15 cellular contexts compared by ENCODE assay signal in the genomic region with DNA sequence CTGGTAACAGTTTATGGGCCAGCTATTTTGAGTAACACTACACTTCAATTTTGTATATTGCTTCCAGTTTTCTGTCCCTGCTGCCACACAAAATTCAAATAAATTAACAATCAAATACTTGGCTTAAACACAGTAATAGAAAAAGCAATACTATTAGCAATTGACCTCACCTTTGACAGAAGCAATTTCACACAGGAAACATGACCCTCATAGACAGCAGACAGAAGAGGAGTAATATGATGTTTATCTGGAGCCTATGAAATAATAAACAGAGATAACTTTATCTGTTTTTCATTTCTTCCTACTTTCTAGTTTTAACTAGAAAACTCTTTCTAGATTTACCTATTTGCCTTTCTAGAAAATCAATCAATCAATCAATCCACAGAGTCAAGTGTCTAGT. TPM values are rescaled to one million over a fixed set of nuclear protein-coding genes. Genes with fewer than 3 reads are reported as not detected.
A peak's percentile ranks its signal among the peaks of the same experiment; 100 is the strongest.
DNase-seq lines count a peak whose midpoint lies in the region; ATAC-seq and TF ChIP-seq lines count a peak whose summit lies in the region.
"Had no signal": no experiment of that assay in that cellular context is flagged by ENCODE, and none has a peak within 500 bp of the region (broad histone marks: within the 10 kb centered on the region; RNA-seq: fewer than 3 reads in every experiment).

No MANE protein-coding gene starts in this region.

- no peaks in the 10 kb centered on the region for H3K27me3 Mint-ChIP-seq in CD4-positive, CD25-positive, alpha-beta regulatory T cell
- H3K27me3 Mint-ChIP-seq in CD4-positive, alpha-beta T cell: no peaks in the 10 kb centered on the region
- no peaks in the 10 kb centered on the region for H3K27me3 Mint-ChIP-seq in effector memory CD8-positive, alpha-beta T cell
- no peaks in the 10 kb centered on the region for H3K27me3 Mint-ChIP-seq in osteocyte (ENCODE audit: unreplicated experiment)
- H3K27me3 Mint-ChIP-seq: IgD-negative memory B cell had no signal

- H3K4me3 Mint-ChIP-seq in CD4-positive, CD25-positive, alpha-beta regulatory T cell: no peak overlapping the region
- no peak overlapping the region for H3K4me3 Mint-ChIP-seq in CD4-positive, alpha-beta T cell
- no peak overlapping the region for H3K4me3 Mint-ChIP-seq in effector memory CD8-positive, alpha-beta T cell
- H3K4me3 Mint-ChIP-seq in osteocyte (ENCODE audit: unreplicated experiment): no peak overlapping the region
- H3K4me3 Mint-ChIP-seq: H9 had no signal

- H3K27ac Mint-ChIP-seq in CD4-positive, CD25-positive, alpha-beta regulatory T cell: peak overlapping the region in 2 of 3 donors; percentile 36 to 41
- H3K27ac Mint-ChIP-seq in CD4-positive, alpha-beta T cell: peak overlapping the region; percentile 13
- peak overlapping the region; percentile 72 to 78 for H3K27ac Mint-ChIP-seq in effector memory CD8-positive, alpha-beta T cell
- no peak overlapping the region for H3K27ac Mint-ChIP-seq in osteocyte (ENCODE audit: unreplicated experiment)
- H3K27ac Mint-ChIP-seq: H9 had no signal

- POLR2A ChIA-PET in CD4-positive, alpha-beta T cell (lab: Charles Lee): interaction anchor here (0.9 kb wide), 1 partner anchor 12 kb away, joined by 3 read pairs; no protein-coding TSS in a partner anchor

- peaks cover 46% of the 10 kb centered on the region for H3K36me3 Mint-ChIP-seq in CD4-positive, CD25-positive, alpha-beta regulatory T cell
- peaks cover 90% of the 10 kb centered on the region for H3K36me3 Mint-ChIP-seq in CD4-positive, alpha-beta T cell (ENCODE audit: low read depth)
- peaks cover 51% of the 10 kb centered on the region for H3K36me3 Mint-ChIP-seq in effector memory CD8-positive, alpha-beta T cell (ENCODE audit: insufficient read depth)
- peaks cover 24% of the 10 kb centered on the region for H3K36me3 Mint-ChIP-seq in osteocyte (ENCODE audit: unreplicated experiment)

- H3K27me3 ChIP-seq in CD4-positive, CD25-positive, alpha-beta regulatory T cell (ENCODE audit: control insufficient read depth, insufficient read depth, low read length): no peaks in the 10 kb centered on the region
- H3K27me3 ChIP-seq in CD4-positive, alpha-beta T cell (ENCODE audit: control insufficient read depth, insufficient read depth, low read length): no peaks in the 10 kb centered on the region
- no peaks in the 10 kb centered on the region for H3K27me3 ChIP-seq in gastrocnemius medialis
- H3K27me3 ChIP-seq: BE2C had no signal

- in situ Hi-C loops in gastrocnemius medialis (cut with MboI; ENCODE audit: low sequenced_read_pairs in 4 of 4): no loop called here

- H3K36me3 ChIP-seq in CD4-positive, CD25-positive, alpha-beta regulatory T cell (ENCODE audit: control insufficient read depth, insufficient read depth, low read length): peaks cover 47% of the 10 kb centered on the region
- H3K36me3 ChIP-seq in gastrocnemius medialis: peaks cover 0 to 20% of the 10 kb centered on the region in 2 donors

- no peaks in the 10 kb centered on the region for H3K4me1 ChIP-seq in CD4-positive, CD25-positive, alpha-beta regulatory T cell (ENCODE audit: control insufficient read depth, insufficient read depth, low read length, poor library complexity, severe bottlenecking)
- H3K4me1 ChIP-seq in gastrocnemius medialis: peaks cover 22 to 46% of the 10 kb centered on the region in 2 donors
- H3K4me1 ChIP-seq: BE2C had no signal

- TF ChIP-seq POLR2A in gastrocnemius medialis (IDR thresholded peaks at IDR 0.05): no peak

- ATAC-seq in CD4-positive, CD25-positive, alpha-beta regulatory T cell (ENCODE audit: low read depth in 2 of 2): no peak
- ATAC-seq in CD4-positive, alpha-beta T cell (ENCODE audit: poor library complexity): no peak
- peak; percentile 61 for ATAC-seq in effector memory CD8-positive, alpha-beta T cell (replicated peaks)
- no peak for ATAC-seq in gastrocnemius medialis
- ATAC-seq: A549 had no signal

- no peaks in the 10 kb centered on the region for H3K9me3 Mint-ChIP-seq in CD4-positive, CD25-positive, alpha-beta regulatory T cell
- no peaks in the 10 kb centered on the region for H3K9me3 Mint-ChIP-seq in CD4-positive, alpha-beta T cell
- H3K9me3 Mint-ChIP-seq in effector memory CD8-positive, alpha-beta T cell: no peaks in the 10 kb centered on the region
- no peaks in the 10 kb centered on the region for H3K9me3 Mint-ChIP-seq in osteocyte (ENCODE audit: unreplicated experiment)
- H3K9me3 Mint-ChIP-seq: H9, IgD-negative memory B cell had no signal

- CTCF ChIA-PET in CD4-positive, alpha-beta T cell (lab: Charles Lee): no interaction called here

- no peak for DNase-seq in CD4-positive, CD25-positive, alpha-beta regulatory T cell
- DNase-seq in CD4-positive, alpha-beta T cell: no peak
- no peak for DNase-seq in effector memory CD8-positive, alpha-beta T cell
- DNase-seq in gastrocnemius medialis (no peak), osteocyte (ENCODE audit: extremely low spot score, unreplicated experiment) (no peak), GM19238 (ENCODE audit: insufficient read length, low spot score) (no peak), NCI-H345 (lab: John Stamatoyannopoulos, UW) (no peak)
- DNase-seq: BE2C, DMS53, GF-D8, GOT3, H9 had no signal

- peaks cover 40 to 64% (median 45%) of the 10 kb centered on the region in 4 donors for H3K4me1 Mint-ChIP-seq in CD4-positive, CD25-positive, alpha-beta regulatory T cell
- peaks cover 79% of the 10 kb centered on the region for H3K4me1 Mint-ChIP-seq in CD4-positive, alpha-beta T cell (ENCODE audit: low read depth)
- H3K4me1 Mint-ChIP-seq in effector memory CD8-positive, alpha-beta T cell (ENCODE audit: low read depth in 2 of 2): peaks cover 28 to 62% of the 10 kb centered on the region in 2 donors
- H3K4me1 Mint-ChIP-seq in osteocyte (ENCODE audit: unreplicated experiment): peaks cover 2% of the 10 kb centered on the region

- no peaks in the 10 kb centered on the region for H3K9me3 ChIP-seq in CD4-positive, CD25-positive, alpha-beta regulatory T cell (ENCODE audit: control insufficient read depth in 2 of 2, low read length in 2 of 2)
- H3K9me3 ChIP-seq in CD4-positive, alpha-beta T cell (ENCODE audit: control insufficient read depth, low read length): no peaks in the 10 kb centered on the region
- H3K9me3 ChIP-seq in gastrocnemius medialis: no peaks in the 10 kb centered on the region
- H3K9me3 ChIP-seq: A549, BE2C had no signal

- TF ChIP-seq CTCF in CD4-positive, alpha-beta T cell (IDR thresholded peaks at IDR 0.05): no peak
- TF ChIP-seq CTCF in gastrocnemius medialis (IDR thresholded peaks at IDR 0.05 in 4 of 5, conservative IDR thresholded peaks at IDR 0.05 in 1 of 5) (no peak), osteocyte (IDR thresholded peaks at IDR 0.05) (no peak)

- intact Hi-C loops in CD4-positive, alpha-beta T cell (cut with DNase I, micrococcal nuclease): no loop called here
- intact Hi-C loops in gastrocnemius medialis (cut with DNase I; ENCODE audit: low total_unique reads): no loop called here

- no peak overlapping the region for H3K4me3 ChIP-seq in CD4-positive, CD25-positive, alpha-beta regulatory T cell (ENCODE audit: low read depth, low read length)
- no peak overlapping the region for H3K4me3 ChIP-seq in gastrocnemius medialis
- H3K4me3 ChIP-seq: A549 had no signal

- no peak overlapping the region for H3K27ac ChIP-seq in CD4-positive, CD25-positive, alpha-beta regulatory T cell (ENCODE audit: insufficient read depth, low read length, poor library complexity, severe bottlenecking)
- H3K27ac ChIP-seq in CD4-positive, alpha-beta T cell (ENCODE audit: low read depth, low read length): no peak overlapping the region
- peak overlapping the region in 3 of 4 donors; percentile 27 to 48 (median 47) for H3K27ac ChIP-seq in gastrocnemius medialis
- H3K27ac ChIP-seq: A549, C4-2B had no signal

RNA-seq across cellular contexts. Expression of a gene that starts 26.7 kb away (rescaled TPM):
- total RNA-seq in CD4-positive, CD25-positive, alpha-beta regulatory T cell: 106 TPM
- 100 to 1,000 TPM in 2 of 4 donors, 10 to 100 TPM in 2; 75.3 to 121 (median 97.4) TPM for polyA plus RNA-seq in CD4-positive, CD25-positive, alpha-beta regulatory T cell
- total RNA-seq in CD4-positive, alpha-beta T cell: 10 to 100 TPM; 88.4 to 94.0 TPM
- total RNA-seq in gastrocnemius medialis (10 to 100 TPM; 48.5 to 94.2 (median 58.7) TPM), osteocyte (137 and 140 TPM in 2 replicates)

Comparison
In these comparisons a context has a peak if more than half of its experiments do, and no peak if none do; other contexts are left out.
1. H3K27ac ChIP-seq: peak in gastrocnemius medialis (3 of 4); none in CD4-positive, CD25-positive, alpha-beta regulatory T cell (single experiment) and CD4-positive, alpha-beta T cell (single experiment).